In the genomic region with DNA sequence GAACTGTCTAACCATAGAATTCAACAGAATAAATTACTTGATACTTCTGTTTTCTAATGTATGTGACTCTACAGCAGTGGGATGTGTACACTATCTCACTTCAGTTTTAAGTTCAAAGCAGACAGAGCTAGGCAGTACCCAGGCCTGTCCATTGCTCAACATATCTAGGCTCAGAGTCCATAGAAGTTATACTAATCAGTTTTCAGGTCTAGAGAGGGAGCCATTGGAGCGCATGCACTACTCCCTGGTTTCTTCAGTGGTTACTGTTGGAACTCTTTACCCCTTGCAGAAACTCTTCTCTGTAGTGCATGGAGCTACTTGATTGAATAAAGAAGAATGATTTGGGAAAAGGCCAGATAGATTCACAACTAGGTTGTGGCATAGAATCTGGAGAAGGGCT, we compare ENCODE assay signal across 1 cellular context.
TF ChIP-seq lines count a peak whose summit lies in the region.

No MANE protein-coding gene starts in this region.

TF ChIP-seq in HepG2, 621 proteins besides CTCF, POLR2A, EP300 and RAD21 (continued from another document and continues in another):
- TF ChIP-seq ZNF777 (CRISPR knock-in tag; IDR thresholded peaks at IDR 0.05) (no peak), CREM (IDR thresholded peaks at IDR 0.05) (0 out of 2 replicates have a peak, but pooled peaks have one; percentile 29), CREM (CRISPR knock-in tag; IDR thresholded peaks at IDR 0.05) (no peak), SMC3 (IDR thresholded peaks at IDR 0.05; ENCODE audit: low read length) (peak; percentile 33; the same call in 1 of the 2 replicates), ZNF549 (CRISPR knock-in tag; IDR thresholded peaks at IDR 0.05) (peak; percentile 92), HNF4A (CRISPR knock-in tag; IDR thresholded peaks at IDR 0.05) (peak; percentile 97), ZNF746 (CRISPR knock-in tag; IDR thresholded peaks at IDR 0.05) (no peak), FOXK1 (CRISPR knock-in tag; IDR thresholded peaks at IDR 0.05; ENCODE audit: borderline replicate concordance, low read depth) (0 out of 2 replicates have a peak, but pooled peaks have one; percentile 31), KLF15 (CRISPR knock-in tag; IDR thresholded peaks at IDR 0.05; ENCODE audit: borderline replicate concordance) (no peak), SAP130 (CRISPR knock-in tag; IDR thresholded peaks at IDR 0.05; ENCODE audit: low read depth) (peak; percentile 48), MED1 (CRISPR knock-in tag; IDR thresholded peaks at IDR 0.05) (peak; percentile 51; the same call in 1 of the 2 replicates), ETV5 (CRISPR knock-in tag; IDR thresholded peaks at IDR 0.05; ENCODE audit: borderline replicate concordance) (no peak), NCOA5 (CRISPR knock-in tag; IDR thresholded peaks at IDR 0.05) (no peak), ZNF496 (CRISPR knock-in tag; IDR thresholded peaks at IDR 0.05; ENCODE audit: insufficient replicate concordance) (no peak), ZNF713 (CRISPR knock-in tag; IDR thresholded peaks at IDR 0.05) (no peak), ZNF678 (CRISPR knock-in tag; IDR thresholded peaks at IDR 0.05) (no peak), ZNF263 (CRISPR knock-in tag; IDR thresholded peaks at IDR 0.05) (no peak), ZNF160 (CRISPR knock-in tag; IDR thresholded peaks at IDR 0.05) (no peak), NONO (IDR thresholded peaks at IDR 0.05) (no peak), NONO (CRISPR knock-in tag; conservative IDR thresholded peaks at IDR 0.05) (0 out of 2 replicates have a peak, but pooled peaks have one; percentile 21), PAX8 (CRISPR knock-in tag; IDR thresholded peaks at IDR 0.05; ENCODE audit: borderline replicate concordance) (no peak), ZIK1 (CRISPR knock-in tag; IDR thresholded peaks at IDR 0.05; ENCODE audit: borderline replicate concordance, low read depth) (no peak), ZNF441 (CRISPR knock-in tag; IDR thresholded peaks at IDR 0.05; ENCODE audit: borderline replicate concordance) (no peak), ZFYVE20 (CRISPR knock-in tag; IDR thresholded peaks at IDR 0.05; ENCODE audit: borderline replicate concordance, low read depth) (no peak), ZBTB7A (CRISPR knock-in tag; IDR thresholded peaks at IDR 0.05) (no peak), NCOR1 (IDR thresholded peaks at IDR 0.05; ENCODE audit: borderline replicate concordance, low read length) (peak; percentile 80), NCOA2 (CRISPR knock-in tag; IDR thresholded peaks at IDR 0.05) (peak; percentile 56), CEBPG (CRISPR knock-in tag; IDR thresholded peaks at IDR 0.05) (peak; percentile 96), ZNF557 (CRISPR knock-in tag; IDR thresholded peaks at IDR 0.05) (peak; percentile 78; the same call in 1 of the 2 replicates), ISL2 (CRISPR knock-in tag; IDR thresholded peaks at IDR 0.05) (peak; percentile 42; the same call in 1 of the 2 replicates), HHEX (CRISPR knock-in tag; IDR thresholded peaks at IDR 0.05) (no peak), ZMYM3 (CRISPR knock-in tag; IDR thresholded peaks at IDR 0.05) (no peak), RXRB (CRISPR knock-in tag; IDR thresholded peaks at IDR 0.05; ENCODE audit: borderline replicate concordance) (no peak), YEATS2 (CRISPR knock-in tag; IDR thresholded peaks at IDR 0.05; ENCODE audit: borderline replicate concordance) (no peak), ZNF101 (CRISPR knock-in tag; IDR thresholded peaks at IDR 0.05; ENCODE audit: borderline replicate concordance, low read depth) (no peak), GFI1 (CRISPR knock-in tag; IDR thresholded peaks at IDR 0.05; ENCODE audit: borderline replicate concordance) (0 out of 2 replicates have a peak, but pooled peaks have one; percentile 28), MATR3 (CRISPR knock-in tag; IDR thresholded peaks at IDR 0.05) (no peak), ZNF354B (CRISPR knock-in tag; IDR thresholded peaks at IDR 0.05) (no peak), PRPF4 (IDR thresholded peaks at IDR 0.05; ENCODE audit: low read depth, low read length, poor library complexity, severe bottlenecking) (no peak)
- TF ChIP-seq, protein P1, sequence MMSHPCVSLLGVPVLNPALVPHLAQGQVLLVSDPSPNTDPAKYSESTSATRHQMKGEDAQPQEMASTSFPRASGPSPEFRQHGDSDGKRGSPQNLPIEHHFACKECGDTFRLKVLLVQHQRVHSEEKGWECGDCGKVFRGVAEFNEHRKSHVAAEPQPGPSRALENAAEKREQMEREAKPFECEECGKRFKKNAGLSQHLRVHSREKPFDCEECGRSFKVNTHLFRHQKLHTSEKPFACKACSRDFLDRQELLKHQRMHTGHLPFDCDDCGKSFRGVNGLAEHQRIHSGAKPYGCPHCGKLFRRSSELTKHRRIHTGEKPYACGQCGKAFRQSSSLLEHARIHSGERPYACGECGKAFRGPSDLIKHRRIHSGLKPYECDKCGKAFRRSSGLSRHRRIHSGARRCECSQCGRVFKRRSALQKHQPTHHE (CRISPR knock-in tag; IDR thresholded peaks at IDR 0.05; ENCODE audit: borderline replicate concordance) = no peak
- TF ChIP-seq, protein P2, sequence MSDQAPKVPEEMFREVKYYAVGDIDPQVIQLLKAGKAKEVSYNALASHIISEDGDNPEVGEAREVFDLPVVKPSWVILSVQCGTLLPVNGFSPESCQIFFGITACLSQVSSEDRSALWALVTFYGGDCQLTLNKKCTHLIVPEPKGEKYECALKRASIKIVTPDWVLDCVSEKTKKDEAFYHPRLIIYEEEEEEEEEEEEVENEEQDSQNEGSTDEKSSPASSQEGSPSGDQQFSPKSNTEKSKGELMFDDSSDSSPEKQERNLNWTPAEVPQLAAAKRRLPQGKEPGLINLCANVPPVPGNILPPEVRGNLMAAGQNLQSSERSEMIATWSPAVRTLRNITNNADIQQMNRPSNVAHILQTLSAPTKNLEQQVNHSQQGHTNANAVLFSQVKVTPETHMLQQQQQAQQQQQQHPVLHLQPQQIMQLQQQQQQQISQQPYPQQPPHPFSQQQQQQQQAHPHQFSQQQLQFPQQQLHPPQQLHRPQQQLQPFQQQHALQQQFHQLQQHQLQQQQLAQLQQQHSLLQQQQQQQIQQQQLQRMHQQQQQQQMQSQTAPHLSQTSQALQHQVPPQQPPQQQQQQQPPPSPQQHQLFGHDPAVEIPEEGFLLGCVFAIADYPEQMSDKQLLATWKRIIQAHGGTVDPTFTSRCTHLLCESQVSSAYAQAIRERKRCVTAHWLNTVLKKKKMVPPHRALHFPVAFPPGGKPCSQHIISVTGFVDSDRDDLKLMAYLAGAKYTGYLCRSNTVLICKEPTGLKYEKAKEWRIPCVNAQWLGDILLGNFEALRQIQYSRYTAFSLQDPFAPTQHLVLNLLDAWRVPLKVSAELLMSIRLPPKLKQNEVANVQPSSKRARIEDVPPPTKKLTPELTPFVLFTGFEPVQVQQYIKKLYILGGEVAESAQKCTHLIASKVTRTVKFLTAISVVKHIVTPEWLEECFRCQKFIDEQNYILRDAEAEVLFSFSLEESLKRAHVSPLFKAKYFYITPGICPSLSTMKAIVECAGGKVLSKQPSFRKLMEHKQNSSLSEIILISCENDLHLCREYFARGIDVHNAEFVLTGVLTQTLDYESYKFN (CRISPR knock-in tag; conservative IDR thresholded peaks at IDR 0.05) = peak; percentile 75
- TF ChIP-seq, protein P3, sequence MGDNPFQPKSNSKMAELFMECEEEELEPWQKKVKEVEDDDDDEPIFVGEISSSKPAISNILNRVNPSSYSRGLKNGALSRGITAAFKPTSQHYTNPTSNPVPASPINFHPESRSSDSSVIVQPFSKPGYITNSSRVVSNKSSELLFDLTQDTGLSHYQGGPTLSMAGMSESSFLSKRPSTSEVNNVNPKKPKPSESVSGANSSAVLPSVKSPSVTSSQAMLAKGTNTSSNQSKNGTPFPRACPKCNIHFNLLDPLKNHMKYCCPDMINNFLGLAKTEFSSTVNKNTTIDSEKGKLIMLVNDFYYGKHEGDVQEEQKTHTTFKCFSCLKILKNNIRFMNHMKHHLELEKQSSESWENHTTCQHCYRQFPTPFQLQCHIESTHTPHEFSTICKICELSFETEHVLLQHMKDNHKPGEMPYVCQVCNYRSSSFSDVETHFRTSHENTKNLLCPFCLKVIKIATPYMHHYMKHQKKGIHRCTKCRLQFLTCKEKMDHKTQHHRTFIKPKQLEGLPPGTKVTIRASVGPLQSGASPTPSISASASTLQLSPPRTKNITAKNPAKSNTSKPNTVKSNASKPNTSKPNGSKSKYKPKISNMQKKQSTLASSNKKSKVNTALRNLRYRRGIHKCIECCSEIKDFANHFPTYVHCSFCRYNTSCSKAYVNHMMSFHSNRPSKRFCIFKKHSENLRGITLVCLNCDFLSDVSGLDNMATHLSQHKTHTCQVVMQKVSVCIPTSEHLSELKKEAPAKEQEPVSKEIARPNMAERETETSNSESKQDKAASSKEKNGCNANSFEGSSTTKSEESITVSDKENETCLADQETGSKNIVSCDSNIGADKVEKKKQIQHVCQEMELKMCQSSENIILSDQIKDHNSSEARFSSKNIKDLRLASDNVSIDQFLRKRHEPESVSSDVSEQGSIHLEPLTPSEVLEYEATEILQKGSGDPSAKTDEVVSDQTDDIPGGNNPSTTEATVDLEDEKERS (CRISPR knock-in tag; IDR thresholded peaks at IDR 0.05) = no peak
- TF ChIP-seq, protein P4, sequence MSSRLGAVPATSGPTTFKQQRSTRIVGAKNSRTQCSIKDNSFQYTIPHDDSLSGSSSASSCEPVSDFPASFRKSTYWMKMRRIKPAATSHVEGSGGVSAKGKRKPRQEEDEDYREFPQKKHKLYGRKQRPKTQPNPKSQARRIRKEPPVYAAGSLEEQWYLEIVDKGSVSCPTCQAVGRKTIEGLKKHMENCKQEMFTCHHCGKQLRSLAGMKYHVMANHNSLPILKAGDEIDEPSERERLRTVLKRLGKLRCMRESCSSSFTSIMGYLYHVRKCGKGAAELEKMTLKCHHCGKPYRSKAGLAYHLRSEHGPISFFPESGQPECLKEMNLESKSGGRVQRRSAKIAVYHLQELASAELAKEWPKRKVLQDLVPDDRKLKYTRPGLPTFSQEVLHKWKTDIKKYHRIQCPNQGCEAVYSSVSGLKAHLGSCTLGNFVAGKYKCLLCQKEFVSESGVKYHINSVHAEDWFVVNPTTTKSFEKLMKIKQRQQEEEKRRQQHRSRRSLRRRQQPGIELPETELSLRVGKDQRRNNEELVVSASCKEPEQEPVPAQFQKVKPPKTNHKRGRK (CRISPR knock-in tag; IDR thresholded peaks at IDR 0.05) = no peak
- TF ChIP-seq, protein P5, sequence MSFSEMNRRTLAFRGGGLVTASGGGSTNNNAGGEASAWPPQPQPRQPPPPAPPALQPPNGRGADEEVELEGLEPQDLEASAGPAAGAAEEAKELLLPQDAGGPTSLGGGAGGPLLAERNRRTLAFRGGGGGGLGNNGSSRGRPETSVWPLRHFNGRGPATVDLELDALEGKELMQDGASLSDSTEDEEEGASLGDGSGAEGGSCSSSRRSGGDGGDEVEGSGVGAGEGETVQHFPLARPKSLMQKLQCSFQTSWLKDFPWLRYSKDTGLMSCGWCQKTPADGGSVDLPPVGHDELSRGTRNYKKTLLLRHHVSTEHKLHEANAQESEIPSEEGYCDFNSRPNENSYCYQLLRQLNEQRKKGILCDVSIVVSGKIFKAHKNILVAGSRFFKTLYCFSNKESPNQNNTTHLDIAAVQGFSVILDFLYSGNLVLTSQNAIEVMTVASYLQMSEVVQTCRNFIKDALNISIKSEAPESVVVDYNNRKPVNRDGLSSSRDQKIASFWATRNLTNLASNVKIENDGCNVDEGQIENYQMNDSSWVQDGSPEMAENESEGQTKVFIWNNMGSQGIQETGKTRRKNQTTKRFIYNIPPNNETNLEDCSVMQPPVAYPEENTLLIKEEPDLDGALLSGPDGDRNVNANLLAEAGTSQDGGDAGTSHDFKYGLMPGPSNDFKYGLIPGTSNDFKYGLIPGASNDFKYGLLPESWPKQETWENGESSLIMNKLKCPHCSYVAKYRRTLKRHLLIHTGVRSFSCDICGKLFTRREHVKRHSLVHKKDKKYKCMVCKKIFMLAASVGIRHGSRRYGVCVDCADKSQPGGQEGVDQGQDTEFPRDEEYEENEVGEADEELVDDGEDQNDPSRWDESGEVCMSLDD (CRISPR knock-in tag; IDR thresholded peaks at IDR 0.05; ENCODE audit: borderline replicate concordance) = no peak
- TF ChIP-seq, protein P6, sequence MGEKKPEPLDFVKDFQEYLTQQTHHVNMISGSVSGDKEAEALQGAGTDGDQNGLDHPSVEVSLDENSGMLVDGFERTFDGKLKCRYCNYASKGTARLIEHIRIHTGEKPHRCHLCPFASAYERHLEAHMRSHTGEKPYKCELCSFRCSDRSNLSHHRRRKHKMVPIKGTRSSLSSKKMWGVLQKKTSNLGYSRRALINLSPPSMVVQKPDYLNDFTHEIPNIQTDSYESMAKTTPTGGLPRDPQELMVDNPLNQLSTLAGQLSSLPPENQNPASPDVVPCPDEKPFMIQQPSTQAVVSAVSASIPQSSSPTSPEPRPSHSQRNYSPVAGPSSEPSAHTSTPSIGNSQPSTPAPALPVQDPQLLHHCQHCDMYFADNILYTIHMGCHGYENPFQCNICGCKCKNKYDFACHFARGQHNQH (CRISPR knock-in tag; IDR thresholded peaks at IDR 0.05) = no peak
- TF ChIP-seq, protein P7, sequence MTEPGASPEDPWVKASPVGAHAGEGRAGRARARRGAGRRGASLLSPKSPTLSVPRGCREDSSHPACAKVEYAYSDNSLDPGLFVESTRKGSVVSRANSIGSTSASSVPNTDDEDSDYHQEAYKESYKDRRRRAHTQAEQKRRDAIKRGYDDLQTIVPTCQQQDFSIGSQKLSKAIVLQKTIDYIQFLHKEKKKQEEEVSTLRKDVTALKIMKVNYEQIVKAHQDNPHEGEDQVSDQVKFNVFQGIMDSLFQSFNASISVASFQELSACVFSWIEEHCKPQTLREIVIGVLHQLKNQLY (CRISPR knock-in tag; IDR thresholded peaks at IDR 0.05) = no peak
- TF ChIP-seq, protein P8, sequence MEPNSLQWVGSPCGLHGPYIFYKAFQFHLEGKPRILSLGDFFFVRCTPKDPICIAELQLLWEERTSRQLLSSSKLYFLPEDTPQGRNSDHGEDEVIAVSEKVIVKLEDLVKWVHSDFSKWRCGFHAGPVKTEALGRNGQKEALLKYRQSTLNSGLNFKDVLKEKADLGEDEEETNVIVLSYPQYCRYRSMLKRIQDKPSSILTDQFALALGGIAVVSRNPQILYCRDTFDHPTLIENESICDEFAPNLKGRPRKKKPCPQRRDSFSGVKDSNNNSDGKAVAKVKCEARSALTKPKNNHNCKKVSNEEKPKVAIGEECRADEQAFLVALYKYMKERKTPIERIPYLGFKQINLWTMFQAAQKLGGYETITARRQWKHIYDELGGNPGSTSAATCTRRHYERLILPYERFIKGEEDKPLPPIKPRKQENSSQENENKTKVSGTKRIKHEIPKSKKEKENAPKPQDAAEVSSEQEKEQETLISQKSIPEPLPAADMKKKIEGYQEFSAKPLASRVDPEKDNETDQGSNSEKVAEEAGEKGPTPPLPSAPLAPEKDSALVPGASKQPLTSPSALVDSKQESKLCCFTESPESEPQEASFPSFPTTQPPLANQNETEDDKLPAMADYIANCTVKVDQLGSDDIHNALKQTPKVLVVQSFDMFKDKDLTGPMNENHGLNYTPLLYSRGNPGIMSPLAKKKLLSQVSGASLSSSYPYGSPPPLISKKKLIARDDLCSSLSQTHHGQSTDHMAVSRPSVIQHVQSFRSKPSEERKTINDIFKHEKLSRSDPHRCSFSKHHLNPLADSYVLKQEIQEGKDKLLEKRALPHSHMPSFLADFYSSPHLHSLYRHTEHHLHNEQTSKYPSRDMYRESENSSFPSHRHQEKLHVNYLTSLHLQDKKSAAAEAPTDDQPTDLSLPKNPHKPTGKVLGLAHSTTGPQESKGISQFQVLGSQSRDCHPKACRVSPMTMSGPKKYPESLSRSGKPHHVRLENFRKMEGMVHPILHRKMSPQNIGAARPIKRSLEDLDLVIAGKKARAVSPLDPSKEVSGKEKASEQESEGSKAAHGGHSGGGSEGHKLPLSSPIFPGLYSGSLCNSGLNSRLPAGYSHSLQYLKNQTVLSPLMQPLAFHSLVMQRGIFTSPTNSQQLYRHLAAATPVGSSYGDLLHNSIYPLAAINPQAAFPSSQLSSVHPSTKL (CRISPR knock-in tag; IDR thresholded peaks at IDR 0.05) = peak; percentile 82
